ENCODE assay signal across 1 cellular context in the genomic region with DNA sequence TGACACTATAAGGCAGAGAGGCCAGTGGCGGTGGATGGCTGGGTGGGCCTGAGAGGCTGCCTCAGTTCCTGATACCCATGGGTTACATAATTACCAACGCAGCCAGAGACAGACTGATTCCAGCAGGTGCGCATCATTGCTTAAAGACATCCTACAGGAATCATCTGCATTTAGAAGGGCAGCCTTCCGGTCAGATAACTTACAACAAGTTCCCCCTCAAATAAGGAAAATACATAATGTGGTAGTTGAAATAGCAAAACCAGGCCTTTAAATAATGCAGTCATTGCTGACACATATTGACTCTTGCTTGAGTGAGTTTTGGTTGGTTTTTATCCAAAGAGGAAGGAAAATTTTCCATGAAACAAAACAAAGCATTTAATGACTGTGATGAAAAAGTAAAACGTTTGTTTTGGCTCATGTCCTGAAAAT.
TF ChIP-seq lines count a peak whose summit lies in the region.

No MANE protein-coding gene starts in this region.

TF ChIP-seq in endothelial cell of umbilical vein, 7 proteins besides CTCF, POLR2A, EP300 and RAD21:
- TF ChIP-seq EZH2 (IDR thresholded peaks at IDR 0.05; ENCODE audit: borderline replicate concordance, low read depth, low read length, severe bottlenecking) (no peak), POLR2AphosphoS5 (IDR thresholded peaks at IDR 0.05; ENCODE audit: insufficient read depth, low read depth, low read length) (no peak), MYC (IDR thresholded peaks at IDR 0.05; ENCODE audit: low read depth, low read length) (no peak), FOS (IDR thresholded peaks at IDR 0.05; ENCODE audit: borderline replicate concordance, insufficient read depth, low read length) (peak; percentile 40), JUN (IDR thresholded peaks at IDR 0.05; ENCODE audit: borderline replicate concordance, insufficient read depth, insufficient read length, low read depth) (no peak), GATA2 (IDR thresholded peaks at IDR 0.05; ENCODE audit: insufficient read depth, insufficient read length, low read depth, low read length) (peak; percentile 65)
- TF ChIP-seq, protein P1, sequence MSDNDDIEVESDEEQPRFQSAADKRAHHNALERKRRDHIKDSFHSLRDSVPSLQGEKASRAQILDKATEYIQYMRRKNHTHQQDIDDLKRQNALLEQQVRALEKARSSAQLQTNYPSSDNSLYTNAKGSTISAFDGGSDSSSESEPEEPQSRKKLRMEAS (IDR thresholded peaks at IDR 0.05; ENCODE audit: insufficient read depth, insufficient read length), result no peak
